ENCODE assay signal across 16 cellular contexts in the genomic region with DNA sequence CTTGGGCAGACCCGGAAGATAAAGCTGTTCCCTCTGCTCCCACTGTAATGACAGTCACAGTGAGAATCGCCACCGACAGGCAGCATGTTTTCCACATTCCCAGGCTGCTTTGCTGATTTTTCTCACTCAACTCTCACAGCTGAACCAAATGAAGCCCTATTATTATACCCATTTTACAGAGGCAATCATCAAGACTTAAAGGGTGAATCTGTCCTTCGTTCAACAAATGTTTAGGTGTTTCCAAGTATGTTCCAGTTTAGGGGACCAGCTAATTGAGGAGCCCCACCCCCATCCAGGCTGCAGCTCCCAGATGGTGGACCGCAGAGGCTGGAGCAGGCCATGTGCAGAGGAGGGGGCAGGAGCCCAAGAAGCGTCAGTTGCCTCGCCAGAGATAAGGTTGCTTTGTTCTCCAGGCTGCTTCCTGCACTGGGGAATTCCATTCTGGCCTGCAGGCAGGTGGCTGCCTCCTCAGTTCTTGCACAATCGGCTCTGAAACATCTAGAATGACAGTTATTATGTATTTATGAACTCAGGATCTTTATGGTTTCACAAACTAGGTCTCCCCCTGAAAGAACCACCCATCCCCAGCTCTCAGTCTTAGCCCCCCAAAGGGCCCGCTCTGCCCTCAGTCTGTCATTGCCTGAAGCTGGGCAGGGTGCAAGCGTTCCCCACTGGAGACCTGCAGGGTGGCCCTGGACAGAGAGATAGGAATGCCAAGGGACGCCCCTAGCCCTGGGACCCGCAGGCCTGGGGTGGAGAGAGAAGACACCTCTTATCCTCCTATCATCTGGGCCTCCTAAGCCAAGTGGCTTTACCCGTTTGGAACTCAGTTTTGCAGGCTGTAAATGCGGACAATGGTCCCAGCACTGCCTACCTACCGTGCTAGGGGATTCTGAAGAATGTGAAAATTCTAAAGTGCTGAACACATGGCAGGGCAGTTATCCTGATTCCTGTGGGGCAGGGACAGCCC. TPM values are rescaled to one million over a fixed set of nuclear protein-coding genes. Genes with fewer than 3 reads are reported as not detected.
DNase-seq lines count a peak whose midpoint lies in the region; ATAC-seq, FAIRE-seq and TF ChIP-seq lines count a peak whose summit lies in the region.
"Had no signal": no experiment of that assay in that cellular context is flagged by ENCODE, and none has a peak within 500 bp of the region (broad histone marks: within the 10 kb centered on the region; RNA-seq: fewer than 3 reads in every experiment).

No MANE protein-coding gene starts in this region.

- H2BK15ac ChIP-seq in H1 (ENCODE audit: low read length) (0 out of 2 replicates have a peak overlapping the region, but pooled peaks have one; percentile 65), mesendoderm (replicated peaks; ENCODE audit: low read depth) (no peak overlapping the region), mesenchymal stem cell (ENCODE audit: low read depth, poor library complexity, severe bottlenecking) (no peak overlapping the region)

- TF ChIP-seq EP300 in H1 (IDR thresholded peaks at IDR 0.05; ENCODE audit: borderline replicate concordance in 1 of 2, low read depth in 2 of 2, low read length in 2 of 2) (no peak), transverse colon (IDR thresholded peaks at IDR 0.05; ENCODE audit: low read depth) (no peak)

- no peak overlapping the region for H3K4me3 Mint-ChIP-seq in Calu3 (ENCODE audit: low read depth, unreplicated experiment)
- no peak overlapping the region for H3K4me3 Mint-ChIP-seq in stimulated activated naive B cell treated with anti-CD40 and anti-IgM and Interleukin-4, amounts not matched to agents 10 μg/mL and 1 μg/mL and 100 μg/mL, for 72 hours
- H3K4me3 Mint-ChIP-seq: activated B cell treated with CpG ODN at 0.5 μM for 24 hours had no signal

- H2AFZ ChIP-seq in H1 (ENCODE audit: low read length) (peak overlapping the region; percentile 69; the same call in 1 of the 2 replicates), mesenchymal stem cell (ENCODE audit: low read depth, low read length) (no peak overlapping the region)

- POLR2A ChIA-PET in H1 (lab: Charles Lee; ENCODE audit: partially characterized antibody): interaction anchor here (1.3 kb wide), 1 partner anchor 48 kb away, joined by 5 read pairs; a partner anchor contains a TSS

- H3K79me2 ChIP-seq in H1 (ENCODE audit: control insufficient read depth in 1 of 2, insufficient read depth in 2 of 2, low read length in 2 of 2) (no peaks in the 10 kb centered on the region), mesendoderm (ENCODE audit: control insufficient read depth, insufficient read depth, low read length) (no peaks in the 10 kb centered on the region)

- H2AK5ac ChIP-seq in H1 (ENCODE audit: low read depth, low read length) (no peak overlapping the region), mesendoderm (ENCODE audit: low read length) (no peak overlapping the region), mesenchymal stem cell (ENCODE audit: low read length, severe bottlenecking) (no peak overlapping the region)

- H3K4me3 ChIP-seq in H1 (ENCODE audit: extremely low read depth in 1 of 4, insufficient read depth in 2 of 4, low read depth in 3 of 4, low read length in 4 of 4) (no peak overlapping the region), mesendoderm (ENCODE audit: low read length) (no peak overlapping the region), mesenchymal stem cell (ENCODE audit: insufficient read depth in 1 of 2, low read depth in 1 of 2, low read length in 2 of 2) (no peak overlapping the region), transverse colon (no peak overlapping the region)
- H3K4me3 ChIP-seq: lower lobe of right lung had no signal

- H3K14ac ChIP-seq in H1 (ENCODE audit: insufficient read length) (peak overlapping the region; percentile 37), mesenchymal stem cell (ENCODE audit: low read length in 2 of 2) (no peak overlapping the region)

- H3K56ac ChIP-seq in H1 (replicated peaks; ENCODE audit: insufficient read length, low read depth, low read length): no peak overlapping the region
- peak overlapping the region; percentile 10 for H3K56ac ChIP-seq in mesendoderm (ENCODE audit: low read length)

- H3K23ac ChIP-seq in H1 (ENCODE audit: insufficient read length) (no peak overlapping the region), mesendoderm (ENCODE audit: low read length) (no peak overlapping the region), mesenchymal stem cell (ENCODE audit: low read length in 2 of 2) (no peak overlapping the region)

- H4K5ac ChIP-seq in H1 (ENCODE audit: insufficient read length, low read depth, low read length) (no peak overlapping the region), mesendoderm (ENCODE audit: low read length) (no peak overlapping the region)

- peak overlapping the region in 1 of 2 experiments; percentile 1; a peak in 1 of 4 replicates for H3K4me2 ChIP-seq in H1 (ENCODE audit: insufficient read depth in 1 of 2, low read depth in 2 of 2, low read length in 2 of 2)
- no peak overlapping the region for H3K4me2 ChIP-seq in mesendoderm (ENCODE audit: low read length)
- no peak overlapping the region for H3K4me2 ChIP-seq in mesenchymal stem cell (ENCODE audit: low read length, poor library complexity, severe bottlenecking)

- H2BK12ac ChIP-seq in H1 (ENCODE audit: low read depth, low read length): peak overlapping the region; percentile 72; the same call in 1 of the 2 replicates
- no peak overlapping the region for H2BK12ac ChIP-seq in mesenchymal stem cell (ENCODE audit: low read length in 2 of 2)

- no peaks in the 10 kb centered on the region for H3K9me3 Mint-ChIP-seq in Calu3 (ENCODE audit: low read depth, unreplicated experiment)
- H3K9me3 Mint-ChIP-seq in stimulated activated naive B cell treated with anti-CD40 and anti-IgM and Interleukin-4, amounts not matched to agents 10 μg/mL and 1 μg/mL and 100 μg/mL, for 72 hours: peaks cover 0 to 2% of the 10 kb centered on the region in 2 donors
- H3K9me3 Mint-ChIP-seq: activated B cell treated with CpG ODN at 0.5 μM for 24 hours had no signal

- H3K4me1 ChIP-seq in H1 (replicated peaks in 1 of 4; ENCODE audit: control insufficient read depth in 3 of 4, insufficient read depth in 4 of 4, low read length in 3 of 4) (peaks cover 7 to 29% (median 27%) of the 10 kb centered on the region in 4 experiments), mesendoderm (ENCODE audit: control insufficient read depth, low read depth, low read length) (no peaks in the 10 kb centered on the region), mesenchymal stem cell (ENCODE audit: control insufficient read depth, insufficient read depth, low read depth, low read length) (peaks cover 4% of the 10 kb centered on the region), transverse colon (no peaks in the 10 kb centered on the region)
- H3K4me1 ChIP-seq: lower lobe of right lung had no signal

- H4K91ac ChIP-seq in H1 (replicated peaks; ENCODE audit: insufficient read length, low read length) (peak overlapping the region; percentile 34), mesenchymal stem cell (ENCODE audit: low read length) (no peak overlapping the region)

- H3K9me3 ChIP-seq in H1 (ENCODE audit: insufficient read depth in 2 of 2, low read depth in 1 of 2, low read length in 1 of 2): no peaks in the 10 kb centered on the region
- peaks cover 2% of the 10 kb centered on the region for H3K9me3 ChIP-seq in mesenchymal stem cell (ENCODE audit: control insufficient read depth, low read length)
- no peaks in the 10 kb centered on the region for H3K9me3 ChIP-seq in transverse colon
- H3K9me3 ChIP-seq: lower lobe of right lung had no signal

- H3K27ac Mint-ChIP-seq in Calu3 (ENCODE audit: unreplicated experiment): no peak overlapping the region
- H3K27ac Mint-ChIP-seq in stimulated activated naive B cell treated with anti-CD40 and anti-IgM and Interleukin-4, amounts not matched to agents 10 μg/mL and 1 μg/mL and 100 μg/mL, for 72 hours: no peak overlapping the region
- H3K27ac Mint-ChIP-seq: activated B cell treated with CpG ODN at 0.5 μM for 24 hours had no signal

- intact Hi-C loops in Calu3 (cut with micrococcal nuclease; ENCODE audit: unreplicated experiment): no loop called here
- intact Hi-C loops in transverse colon (cut with DNase I; ENCODE audit: low total_unique reads): no loop called here

- no peak overlapping the region for H3K27ac ChIP-seq in H1 (ENCODE audit: low read depth, low read length)
- H3K27ac ChIP-seq in mesendoderm (ENCODE audit: low read depth, low read length): no peak overlapping the region
- no peak overlapping the region for H3K27ac ChIP-seq in mesenchymal stem cell (ENCODE audit: low read length, poor library complexity, severe bottlenecking)
- H3K27ac ChIP-seq in transverse colon: no peak overlapping the region
- H3K27ac ChIP-seq: lower lobe of right lung had no signal

- H4K20me1 ChIP-seq in H1 (replicated peaks in 1 of 2; ENCODE audit: control insufficient read depth in 1 of 2, insufficient read depth in 2 of 2, low read length in 2 of 2): no peaks in the 10 kb centered on the region

- peak overlapping the region; percentile 54; the same call in 1 of the 2 replicates for H3K18ac ChIP-seq in H1 (ENCODE audit: extremely low read depth, low read length)
- no peak overlapping the region for H3K18ac ChIP-seq in mesendoderm (ENCODE audit: low read length)
- H3K18ac ChIP-seq in mesenchymal stem cell (ENCODE audit: low read depth in 1 of 2, low read length in 2 of 2): no peak overlapping the region

- H3K4ac ChIP-seq in H1 (replicated peaks; ENCODE audit: insufficient read length, low read depth, low read length) (peak overlapping the region; percentile 36), mesendoderm (ENCODE audit: low read depth, low read length) (no peak overlapping the region), mesenchymal stem cell (ENCODE audit: low read depth in 1 of 2, low read length in 2 of 2) (no peak overlapping the region)

- CTCF ChIA-PET in Calu3 (lab: Charles Lee): no interaction called here
- CTCF ChIA-PET in H1 (lab: Charles Lee; ENCODE audit: partially characterized antibody): interaction anchor here (0.6 to 3.4 kb wide), 5 partner anchors 24 to 254 kb away, joined by 3 to 9 read pairs (median 4); no protein-coding TSS in a partner anchor

- no peaks in the 10 kb centered on the region; a peak in 1 of 7 replicates for H3K27me3 ChIP-seq in H1 (replicated peaks in 1 of 4; ENCODE audit: control insufficient read depth in 3 of 4, extremely low read depth in 1 of 4, insufficient read depth in 3 of 4, low read length in 3 of 4)
- no peaks in the 10 kb centered on the region for H3K27me3 ChIP-seq in mesendoderm (ENCODE audit: insufficient read depth, low read length, poor library complexity)
- peaks cover 0 to 6% of the 10 kb centered on the region in 2 experiments for H3K27me3 ChIP-seq in mesenchymal stem cell (ENCODE audit: control insufficient read depth in 1 of 2, insufficient read depth in 1 of 2, low read length in 2 of 2)
- H3K27me3 ChIP-seq in transverse colon: no peaks in the 10 kb centered on the region

- TF ChIP-seq CTCF in Calu3 (IDR thresholded peaks at IDR 0.05; ENCODE audit: unreplicated experiment): no peak
- no peak for TF ChIP-seq CTCF in H1 (IDR thresholded peaks at IDR 0.05; ENCODE audit: control extremely low read depth in 1 of 3, insufficient read depth in 1 of 3, low read depth in 1 of 3, low read length in 3 of 3)
- TF ChIP-seq CTCF in transverse colon (IDR thresholded peaks at IDR 0.05): no peak

- in situ Hi-C loops in transverse colon (cut with MboI; ENCODE audit: low pct_ligation_motif_present in 1 of 4, low pct_unique_long_range_greater_than_20kb in 1 of 4, low sequenced_read_pairs in 3 of 4): no loop called here

- no peak overlapping the region for H2BK120ac ChIP-seq in H1 (replicated peaks; ENCODE audit: low read depth, low read length)
- no peak overlapping the region for H2BK120ac ChIP-seq in mesendoderm (ENCODE audit: low read depth, low read length)
- H2BK120ac ChIP-seq in mesenchymal stem cell (ENCODE audit: low read depth, low read length): no peak overlapping the region

- H3K36me3 Mint-ChIP-seq in Calu3 (ENCODE audit: insufficient read depth, unreplicated experiment): no peaks in the 10 kb centered on the region
- no peaks in the 10 kb centered on the region for H3K36me3 Mint-ChIP-seq in stimulated activated naive B cell treated with anti-CD40 and anti-IgM and Interleukin-4, amounts not matched to agents 10 μg/mL and 1 μg/mL and 100 μg/mL, for 72 hours

- H3K79me1 ChIP-seq in H1 (ENCODE audit: low read depth, low read length) (no peaks in the 10 kb centered on the region), mesendoderm (ENCODE audit: low read length) (no peaks in the 10 kb centered on the region), mesenchymal stem cell (replicated peaks; ENCODE audit: low read length, poor library complexity, severe bottlenecking) (no peaks in the 10 kb centered on the region)

- WGBS in H1 (ENCODE audit: extremely low coverage in 1 of 2, insufficient coverage in 1 of 2, insufficient read length in 1 of 2, insufficient replicate concordance in 2 of 2, low coverage in 1 of 2, low lambda C conversion rate in 2 of 2, missing lambda C conversion rate in 1 of 2), 2 experiments: 69% methylated on average over 15 of the region's 15 CpGs; no CpG with 5 or more reads in 1 of the 2 experiments
- WGBS in mesendoderm (ENCODE audit: extremely low coverage, insufficient coverage, low lambda C conversion rate): no CpG with 5 or more reads among the region's 15 CpGs
- WGBS in mesenchymal stem cell: 77% methylated on average over 14 of the region's 15 CpGs
- WGBS in transverse colon (ENCODE audit: low coverage in 1 of 2), 2 donors: 70 to 80% methylated on average over 1 to 15 of the region's 15 CpGs

- DNase-seq in Calu3: peak; percentile 70
- DNase-seq in NCI-H226: peak; percentile 87
- no peak for DNase-seq in H1 (ENCODE audit: low read depth in 1 of 2, low spot score in 2 of 2)
- peak; percentile 85 for DNase-seq in mesendoderm
- no peak for DNase-seq in mesenchymal stem cell
- no peak for DNase-seq in transverse colon
- DNase-seq in stimulated activated naive B cell treated with anti-CD40 and anti-IgM and Interleukin-4, amounts not matched to agents 10 μg/mL and 1 μg/mL and 100 μg/mL, for 72 hours: no peak
- DNase-seq: activated B cell treated with CpG ODN at 0.5 μM for 24 hours, DND-41, foreskin fibroblast, lower lobe of right lung, NCI-H1105 had no signal

- H3K36me3 ChIP-seq in H1 (ENCODE audit: control insufficient read depth in 2 of 4, insufficient read depth in 4 of 4, low read length in 3 of 4) (no peaks in the 10 kb centered on the region), mesendoderm (ENCODE audit: control insufficient read depth, insufficient read depth, low read length) (no peaks in the 10 kb centered on the region), mesenchymal stem cell (ENCODE audit: control insufficient read depth in 1 of 2, insufficient read depth in 2 of 2, low read depth in 1 of 2, low read length in 2 of 2) (no peaks in the 10 kb centered on the region), transverse colon (no peaks in the 10 kb centered on the region)
- H3K36me3 ChIP-seq: lower lobe of right lung had no signal

- ATAC-seq in GM21825 (IDR thresholded peaks at IDR 0.05; ENCODE audit: unreplicated experiment): no peak
- ATAC-seq in stimulated activated naive B cell treated with anti-CD40 and anti-IgM and Interleukin-4, amounts not matched to agents 10 μg/mL and 1 μg/mL and 100 μg/mL, for 72 hours (replicated peaks): no peak

- TF ChIP-seq POLR2A in H1 (IDR thresholded peaks at IDR 0.05; ENCODE audit: control extremely low read depth in 1 of 2, low read depth in 2 of 2, low read length in 2 of 2) (no peak), transverse colon (IDR thresholded peaks at IDR 0.05) (no peak)

- no peak for TF ChIP-seq RAD21 in H1 (IDR thresholded peaks at IDR 0.05 in 1 of 2, conservative IDR thresholded peaks at IDR 0.05 in 1 of 2; ENCODE audit: low read depth in 2 of 2, low read length in 2 of 2)

- H2BK20ac ChIP-seq in H1 (ENCODE audit: low read length): peak overlapping the region; percentile 1; the same call in 1 of the 2 replicates

- H2BK5ac ChIP-seq in H1 (ENCODE audit: low read depth, low read length): no peak overlapping the region
- no peak overlapping the region for H2BK5ac ChIP-seq in mesendoderm (ENCODE audit: low read length)
- no peak overlapping the region for H2BK5ac ChIP-seq in mesenchymal stem cell (ENCODE audit: low read depth, low read length, poor library complexity, severe bottlenecking)

- H4K8ac ChIP-seq in H1 (ENCODE audit: extremely low read depth, insufficient read depth, low read length): no peak overlapping the region
- no peak overlapping the region for H4K8ac ChIP-seq in mesendoderm (ENCODE audit: low read depth, low read length)
- no peak overlapping the region for H4K8ac ChIP-seq in mesenchymal stem cell (ENCODE audit: low read length)

- H3K4me1 Mint-ChIP-seq in Calu3 (ENCODE audit: low read depth, unreplicated experiment): peaks cover 10% of the 10 kb centered on the region
- no peaks in the 10 kb centered on the region for H3K4me1 Mint-ChIP-seq in stimulated activated naive B cell treated with anti-CD40 and anti-IgM and Interleukin-4, amounts not matched to agents 10 μg/mL and 1 μg/mL and 100 μg/mL, for 72 hours
- H3K4me1 Mint-ChIP-seq: activated B cell treated with CpG ODN at 0.5 μM for 24 hours had no signal

- no TSS peak for BruUV-seq in Calu3 (replicated peaks; lab: Mats Ljungman, UMichigan)

- no peaks in the 10 kb centered on the region for H3K27me3 Mint-ChIP-seq in Calu3 (ENCODE audit: unreplicated experiment)
- H3K27me3 Mint-ChIP-seq in stimulated activated naive B cell treated with anti-CD40 and anti-IgM and Interleukin-4, amounts not matched to agents 10 μg/mL and 1 μg/mL and 100 μg/mL, for 72 hours: peaks cover 0 to 4% of the 10 kb centered on the region in 2 donors
- H3K27me3 Mint-ChIP-seq: activated B cell treated with CpG ODN at 0.5 μM for 24 hours had no signal

- no peak for FAIRE-seq in H1 (lab: Jason Lieb, UNC)
- FAIRE-seq: GM19239, H54 had no signal

- H3K23me2 ChIP-seq in H1 (ENCODE audit: low read depth, low read length): no peaks in the 10 kb centered on the region; the same call in 1 of the 2 replicates

- H3K9ac ChIP-seq in H1 (replicated peaks in 1 of 4; ENCODE audit: extremely low read depth in 1 of 4, low read depth in 3 of 4, low read length in 3 of 4) (no peak overlapping the region), mesendoderm (ENCODE audit: low read length) (no peak overlapping the region), mesenchymal stem cell (ENCODE audit: low read length) (no peak overlapping the region)

RNA-seq across cellular contexts. Expression of a gene that starts 49.1 kb away (rescaled TPM):
- total RNA-seq in Calu3 (2022): 5.5 and 8.7 TPM in 2 replicates
- total RNA-seq in H1 (2021; fragmentation: NEBNext Ultra II Directional; extraction: Animal tissue kit (Norgen Biotek cat#: 25700)): 137 and 142 TPM in 2 replicates
- polyA plus RNA-seq in H1 (2011; rRNA removed): 87.8 and 100 TPM in 2 replicates
- 90.7 TPM for polyA plus RNA-seq in H1 (2011; cell fraction: cytosol; rRNA removed)
- polyA plus RNA-seq in H1 (2011; cell fraction: nucleus; rRNA removed): 82.0 TPM
- 85.1 to 103 TPM (median 94.3 TPM) in 4 replicates for polyA plus RNA-seq in H1 (2012, experiment 1 of 2)
- 144 TPM for polyA plus RNA-seq in H1 (2012, experiment 2 of 2)
- polyA plus RNA-seq in H1 (2013, experiment 1 of 2): 90.2 TPM
- 86.8 TPM for polyA plus RNA-seq in H1 (2013, experiment 2 of 2)
- polyA minus RNA-seq in H1 (2011; rRNA and poly(A)+ RNA removed): 51.6 and 92.6 TPM in 2 replicates
- 57.2 TPM for polyA minus RNA-seq in H1 (2011; cell fraction: cytosol; rRNA and poly(A)+ RNA removed)
- 35.0 TPM for polyA minus RNA-seq in H1 (2011; cell fraction: nucleus; rRNA and poly(A)+ RNA removed)
- polyA plus RNA-seq in mesendoderm (2013, experiment 1 of 2): 26.6 TPM
- polyA plus RNA-seq in mesendoderm (2013, experiment 2 of 2): 29.1 TPM
- 0.36 TPM for polyA plus RNA-seq in mesenchymal stem cell (2013, experiment 1 of 2)
- polyA plus RNA-seq in mesenchymal stem cell (2013, experiment 2 of 2): 0.36 TPM
- 1 to 10 TPM in 1 of 4 donors, under 1 TPM in 2, not detected in 1; 0.48 to 7.0 (median 0.82) TPM for total RNA-seq in transverse colon
- total RNA-seq: activated B cell treated with CpG ODN at 0.5 μM for 24 hours, osteoblast had no signal

Comparison
In these comparisons a context has a peak if more than half of its experiments do, and no peak if none do; other contexts are left out.
1. DNase-seq: peak in Calu3 (single experiment), NCI-H226 (single experiment) and mesendoderm (single experiment); none in H1 (0 of 2), mesenchymal stem cell (single experiment), transverse colon (single experiment) and stimulated activated naive B cell treated with anti-CD40 and anti-IgM and Interleukin-4, amounts not matched to agents 10 μg/mL and 1 μg/mL and 100 μg/mL, for 72 hours (single experiment).
2. RNA of a gene that starts 49.1 kb away (total RNA-seq): 137 to 142 TPM in H1; 5.5 to 8.7 TPM in Calu3 and 0.48 to 7.0 TPM in transverse colon; every median in the first group is over 10 times any median in the second.